In the genomic region with DNA sequence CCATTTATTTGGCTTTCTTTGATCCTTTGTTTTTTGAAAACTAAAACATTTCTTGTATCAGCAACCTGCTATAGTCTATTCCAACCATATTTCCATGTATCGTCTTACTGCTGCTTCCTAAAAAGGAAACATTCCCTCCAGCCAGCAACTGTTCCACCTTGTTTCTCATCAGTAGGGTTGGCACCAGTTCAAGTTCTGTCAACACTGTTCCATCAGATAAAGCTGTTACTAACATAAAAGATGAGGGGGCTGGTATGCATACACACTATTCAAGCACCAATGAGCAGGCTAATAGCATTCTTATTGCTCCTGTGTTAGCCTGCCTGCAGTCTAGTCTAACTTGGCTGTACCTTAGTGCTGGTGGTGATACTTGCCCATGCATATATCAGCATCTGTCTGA, we compare ENCODE assay signal across 12 cellular contexts.
A peak's percentile ranks its signal among the peaks of the same experiment; 100 is the strongest.
DNase-seq lines count a peak whose midpoint lies in the region; ATAC-seq, FAIRE-seq and TF ChIP-seq lines count a peak whose summit lies in the region.
"Had no signal": no experiment of that assay in that cellular context is flagged by ENCODE, and none has a peak within 500 bp of the region (broad histone marks: within the 10 kb centered on the region; RNA-seq: fewer than 3 reads in every experiment).

No MANE protein-coding gene starts in this region.

- no peak overlapping the region for H3K4me3 Mint-ChIP-seq in astrocyte (ENCODE audit: unreplicated experiment)
- H3K4me3 Mint-ChIP-seq in mesothelial cell of epicardium, result no peak overlapping the region

- H3K4me1 Mint-ChIP-seq in astrocyte (ENCODE audit: low read depth, unreplicated experiment), result peaks cover 14% of the 10 kb centered on the region
- H3K4me1 Mint-ChIP-seq in mesothelial cell of epicardium, result peaks cover 18% of the 10 kb centered on the region

- no peak for TF ChIP-seq POLR2A in H54 (IDR thresholded peaks at IDR 0.05; ENCODE audit: low read depth, low read length)

- ATAC-seq in GM21576 (IDR thresholded peaks at IDR 0.05; ENCODE audit: unreplicated experiment) (no peak), GM19351 (IDR thresholded peaks at IDR 0.05; ENCODE audit: unreplicated experiment) (no peak), HG02759 (IDR thresholded peaks at IDR 0.05; ENCODE audit: unreplicated experiment) (no peak)
- ATAC-seq: left lobe of liver had no signal

- DNase-seq in H54 (ENCODE audit: insufficient read length, low spot score), result no peak
- DNase-seq in NCI-H2081 treated with DMSO at 0.1 percent for 48 hours (lab: John Stamatoyannopoulos, UW), result peak; percentile 91
- peak; percentile 82 for DNase-seq in astrocyte (ENCODE audit: low read depth)
- peak in 1 of 2 experiments; percentile 38 for DNase-seq in mesothelial cell of epicardium (ENCODE audit: low spot score in 2 of 2, unreplicated experiment in 2 of 2)
- DNase-seq in ascending aorta (ENCODE audit: low spot score in 2 of 2), result no peak
- DNase-seq: activated CD4-positive, alpha-beta T cell treated with anti-CD3 and anti-CD28 coated beads, Interleukin-2, amount 50 U/mL, for 48 hours; DND-41 had no signal

- intact Hi-C loops in ascending aorta (cut with DNase I), result no loop called here

- no peak overlapping the region for H3K4me3 ChIP-seq in astrocyte (ENCODE audit: insufficient read depth, low read depth, low read length)
- H3K4me3 ChIP-seq in ascending aorta, result no peak overlapping the region

- H3K9me3 Mint-ChIP-seq in astrocyte (ENCODE audit: unreplicated experiment) (no peaks in the 10 kb centered on the region), mesothelial cell of epicardium (no peaks in the 10 kb centered on the region)

- FAIRE-seq in H54 (lab: Jason Lieb, UNC), result peak; percentile 50
- no peak for FAIRE-seq in astrocyte (lab: Jason Lieb, UNC)

- H3K36me3 Mint-ChIP-seq in astrocyte (ENCODE audit: low read depth, unreplicated experiment), result no peaks in the 10 kb centered on the region
- H3K36me3 Mint-ChIP-seq in mesothelial cell of epicardium, result no peaks in the 10 kb centered on the region

- H3K36me3 ChIP-seq in astrocyte (ENCODE audit: insufficient read depth, low read length) (no peaks in the 10 kb centered on the region), ascending aorta (no peaks in the 10 kb centered on the region)

- H3K79me2 ChIP-seq in astrocyte (ENCODE audit: insufficient read depth, low read length), result no peaks in the 10 kb centered on the region

- no peaks in the 10 kb centered on the region for H3K27me3 ChIP-seq in astrocyte (ENCODE audit: insufficient read depth, low read length)
- H3K27me3 ChIP-seq in ascending aorta, result no peaks in the 10 kb centered on the region

- H3K9ac ChIP-seq in astrocyte (ENCODE audit: low read length), result no peak overlapping the region

- no peaks in the 10 kb centered on the region for H4K20me1 ChIP-seq in astrocyte (ENCODE audit: insufficient read depth, low read length)

- no peaks in the 10 kb centered on the region for H3K9me3 ChIP-seq in astrocyte (ENCODE audit: insufficient read depth, low read depth, low read length)
- no peaks in the 10 kb centered on the region for H3K9me3 ChIP-seq in ascending aorta

- H3K27me3 Mint-ChIP-seq in astrocyte (ENCODE audit: low read depth, unreplicated experiment), result no peaks in the 10 kb centered on the region
- no peaks in the 10 kb centered on the region for H3K27me3 Mint-ChIP-seq in mesothelial cell of epicardium (ENCODE audit: low read depth)
- H3K27me3 Mint-ChIP-seq: progenitor cell of endocrine pancreas had no signal

- no peak for TF ChIP-seq CTCF in astrocyte (IDR thresholded peaks at IDR 0.05; ENCODE audit: insufficient read depth, low read depth, low read length)
- no peak for TF ChIP-seq CTCF in mesothelial cell of epicardium (IDR thresholded peaks at IDR 0.05; ENCODE audit: unreplicated experiment)
- TF ChIP-seq CTCF in ascending aorta (IDR thresholded peaks at IDR 0.05), result no peak

- no peak overlapping the region for H2AFZ ChIP-seq in astrocyte (ENCODE audit: low read depth, low read length)

- H3K27ac Mint-ChIP-seq in astrocyte (ENCODE audit: unreplicated experiment) (no peak overlapping the region), mesothelial cell of epicardium (peak overlapping the region; percentile 30)
- H3K27ac Mint-ChIP-seq: progenitor cell of endocrine pancreas had no signal

- no peak overlapping the region for H3K27ac ChIP-seq in astrocyte (ENCODE audit: low read depth, low read length)
- no peak overlapping the region for H3K27ac ChIP-seq in ascending aorta

- H3K4me2 ChIP-seq in astrocyte (ENCODE audit: low read length), result no peak overlapping the region

- H3K4me1 ChIP-seq in astrocyte (ENCODE audit: insufficient read depth, low read length) (no peaks in the 10 kb centered on the region), ascending aorta (no peaks in the 10 kb centered on the region)

Comparison
In these comparisons a context has a peak if more than half of its experiments do, and no peak if none do; other contexts are left out.
1. DNase-seq: peak in NCI-H2081 treated with DMSO at 0.1 percent for 48 hours (single experiment) and astrocyte (single experiment); none in H54 (single experiment) and ascending aorta (0 of 2).